In genomic region chr7:19119901-19120486, GRCh38 we compare ENCODE assay signal across 26 cellular contexts. TPM values are rescaled to one million over a fixed set of nuclear protein-coding genes. Genes with fewer than 3 reads are reported as not detected.
DNase-seq lines count a peak whose midpoint lies in the region; ATAC-seq and TF ChIP-seq lines count a peak whose summit lies in the region.
"Had no signal": no experiment of that assay in that cellular context is flagged by ENCODE, and none has a peak within 500 bp of the region (broad histone marks: within the 10 kb centered on the region; RNA-seq: fewer than 3 reads in every experiment).

No MANE protein-coding gene starts in this region.

- H3K4me2 ChIP-seq in neural progenitor cell, result no peak overlapping the region
- H3K4me2 ChIP-seq: KMS-11 had no signal

- H3K9me3 ChIP-seq in ES-I3 (ENCODE audit: control insufficient read depth, insufficient read depth, low read length) (no peaks in the 10 kb centered on the region), neural progenitor cell (ENCODE audit: low read depth) (no peaks in the 10 kb centered on the region)
- H3K9me3 ChIP-seq: left ventricle myocardium inferior, right lobe of liver, tibial artery had no signal

- DNase-seq in LHCN-M2 (ENCODE audit: low read depth) (peak; percentile 10), endothelial cell (ENCODE audit: low spot score) (peak; percentile 8), neural progenitor cell (ENCODE audit: low spot score) (peak; percentile 46), medulla oblongata (ENCODE audit: extremely low spot score) (no peak), NOMO-1 treated with dmso at 0.1 percent for 144 hours (lab: John Stamatoyannopoulos, UW; ENCODE audit: unreplicated experiment) (no peak), SIG-M5 (lab: John Stamatoyannopoulos, UW) (no peak)
- DNase-seq: activated B cell treated with CpG ODN at 0.5 μM for 24 hours; activated CD4-positive, alpha-beta T cell treated with anti-CD3 and anti-CD28 coated beads, Interleukin-2, amount 50 U/mL, for 4 hours; activated CD8-positive, alpha-beta memory T cell treated with anti-CD3 and anti-CD28 coated beads, Interleukin-2, amount 50 U/mL, for 4 hours; anterior cingulate cortex; hippocampal formation; left ventricle myocardium inferior; MV-4-11; natural killer cell; NCI-H1694 treated with DMSO at 0.1 percent for 48 hours; NCI-H526 treated with DMSO at 0.1 percent for 48 hours; right lobe of liver; stimulated activated naive CD8-positive, alpha-beta T cell treated with anti-CD3 and anti-CD28 coated beads, Interleukin-15, amount 100 ng/mL, for 72 hours; tibial artery had no signal

- no peak for ATAC-seq in HG03432 (IDR thresholded peaks at IDR 0.05; ENCODE audit: unreplicated experiment)
- ATAC-seq: natural killer cell; right lobe of liver; stimulated activated naive CD8-positive, alpha-beta T cell treated with anti-CD3 and anti-CD28 coated beads, Interleukin-15, amount 100 ng/mL, for 72 hours had no signal

- H2AFZ ChIP-seq in neural progenitor cell (replicated peaks), result no peak overlapping the region

- H3K36me3 ChIP-seq in ES-I3 (ENCODE audit: insufficient read depth, low read length) (no peaks in the 10 kb centered on the region), neural progenitor cell (no peaks in the 10 kb centered on the region)
- H3K36me3 ChIP-seq: left ventricle myocardium inferior, right lobe of liver, tibial artery had no signal

- H3K79me2 ChIP-seq in neural progenitor cell (ENCODE audit: low read depth), result no peaks in the 10 kb centered on the region

- peaks cover 45% of the 10 kb centered on the region for H4K20me1 ChIP-seq in neural progenitor cell (ENCODE audit: low read depth)

- peak overlapping the region; percentile 67 for H3K27ac Mint-ChIP-seq in endothelial cell (ENCODE audit: unreplicated experiment)
- no peak overlapping the region for H3K27ac Mint-ChIP-seq in neural progenitor cell
- H3K27ac Mint-ChIP-seq: activated B cell treated with CpG ODN at 0.5 μM for 24 hours; activated naive CD4-positive, alpha-beta T cell treated with anti-CD3 and anti-CD28 coated beads, Interleukin-2, amount 50 U/mL, for 24 hours; natural killer cell; stimulated activated naive CD8-positive, alpha-beta T cell treated with anti-CD3 and anti-CD28 coated beads, Interleukin-15, amount 100 ng/mL, for 72 hours had no signal

- no peak overlapping the region for H3K4me3 ChIP-seq in neural progenitor cell
- H3K4me3 ChIP-seq: left ventricle myocardium inferior, right lobe of liver, tibial artery had no signal

- TF ChIP-seq CTCF in endothelial cell (IDR thresholded peaks at IDR 0.05; ENCODE audit: unreplicated experiment), result no peak
- no peak for TF ChIP-seq CTCF in neural progenitor cell (IDR thresholded peaks at IDR 0.05)

- H3K27me3 Mint-ChIP-seq in endothelial cell (ENCODE audit: unreplicated experiment), result peaks cover 14% of the 10 kb centered on the region
- peaks cover 41% of the 10 kb centered on the region for H3K27me3 Mint-ChIP-seq in neural progenitor cell (ENCODE audit: insufficient read depth, low read depth)

- H3K4me1 ChIP-seq in ES-I3 (ENCODE audit: insufficient read depth, low read length) (0 out of 2 replicates have a peak, but pooled peaks cover 3% of the 10 kb centered on the region), neural progenitor cell (peaks cover 6% of the 10 kb centered on the region)

- H3K36me3 Mint-ChIP-seq in endothelial cell (ENCODE audit: low read depth, unreplicated experiment) (peaks cover 4% of the 10 kb centered on the region), neural progenitor cell (no peaks in the 10 kb centered on the region)
- H3K36me3 Mint-ChIP-seq: activated naive CD4-positive, alpha-beta T cell treated with anti-CD3 and anti-CD28 coated beads, Interleukin-2, amount 50 U/mL, for 24 hours; natural killer cell had no signal

- peaks cover 18% of the 10 kb centered on the region for H3F3A ChIP-seq in neural progenitor cell (ENCODE audit: low read depth)

- no peaks in the 10 kb centered on the region for H3K9me3 Mint-ChIP-seq in endothelial cell (ENCODE audit: unreplicated experiment)
- no peaks in the 10 kb centered on the region for H3K9me3 Mint-ChIP-seq in neural progenitor cell
- H3K9me3 Mint-ChIP-seq: activated B cell treated with CpG ODN at 0.5 μM for 24 hours; activated naive CD4-positive, alpha-beta T cell treated with anti-CD3 and anti-CD28 coated beads, Interleukin-2, amount 50 U/mL, for 24 hours; natural killer cell; stimulated activated naive CD8-positive, alpha-beta T cell treated with anti-CD3 and anti-CD28 coated beads, Interleukin-15, amount 100 ng/mL, for 72 hours had no signal

- H3K4me1 Mint-ChIP-seq in endothelial cell (ENCODE audit: unreplicated experiment) (peaks cover 16% of the 10 kb centered on the region), neural progenitor cell (peaks cover 14% of the 10 kb centered on the region)
- H3K4me1 Mint-ChIP-seq: central memory CD8-positive, alpha-beta T cell had no signal

- no peak overlapping the region for H3K27ac ChIP-seq in neural progenitor cell
- H3K27ac ChIP-seq: epithelial cell of prostate, KMS-11, left ventricle myocardium inferior, right lobe of liver, tibial artery had no signal

- H3K4me3 Mint-ChIP-seq in endothelial cell (ENCODE audit: unreplicated experiment) (peak overlapping the region; percentile 51), neural progenitor cell (peak overlapping the region; percentile 70)
- H3K4me3 Mint-ChIP-seq: activated B cell treated with CpG ODN at 0.5 μM for 24 hours; activated naive CD4-positive, alpha-beta T cell treated with anti-CD3 and anti-CD28 coated beads, Interleukin-2, amount 50 U/mL, for 24 hours; central memory CD8-positive, alpha-beta T cell; natural killer cell; stimulated activated naive CD8-positive, alpha-beta T cell treated with anti-CD3 and anti-CD28 coated beads, Interleukin-15, amount 100 ng/mL, for 72 hours had no signal

- peaks cover 100% of the 10 kb centered on the region for H3K27me3 ChIP-seq in neural progenitor cell

- H3K9ac ChIP-seq in ES-I3 (ENCODE audit: low read depth, low read length), result peak overlapping the region; percentile 54; the same call in 1 of the 2 replicates
- no peak overlapping the region for H3K9ac ChIP-seq in neural progenitor cell
- H3K9ac ChIP-seq: KMS-11 had no signal

RNA-seq across cellular contexts. Expression of gene TWIST1, which starts 2.6 kb away (rescaled TPM):
- total RNA-seq in LHCN-M2 (2014; rRNA removed), result 145 and 175 TPM in 2 replicates
- 77.6 TPM for polyA plus RNA-seq in LHCN-M2 (2012)
- 2.4 TPM for total RNA-seq in endothelial cell (ENCODE audit: unreplicated experiment)
- total RNA-seq in neural progenitor cell (ENCODE audit: low replicate concordance), result not detected in 2 replicates
- total RNA-seq: activated B cell treated with CpG ODN at 0.5 μM for 24 hours, natural killer cell, OCI-LY7 had no signal

RNA-seq across cellular contexts. Expression of gene FERD3L, which starts 25.2 kb away (rescaled TPM):
- total RNA-seq in LHCN-M2 (2014; rRNA removed) (not detected in 2 replicates), endothelial cell (ENCODE audit: unreplicated experiment) (not detected), neural progenitor cell (ENCODE audit: low replicate concordance) (not detected in 2 replicates)
- polyA plus RNA-seq in LHCN-M2 (2012), result not detected
- total RNA-seq: activated B cell treated with CpG ODN at 0.5 μM for 24 hours, left ventricle myocardium inferior, natural killer cell, OCI-LY7, right lobe of liver had no signal

Comparison
In these comparisons a context has a peak if more than half of its experiments do, and no peak if none do; other contexts are left out.
1. DNase-seq: peak in LHCN-M2 (single experiment), endothelial cell (single experiment) and neural progenitor cell (single experiment); none in medulla oblongata (single experiment), NOMO-1 treated with dmso at 0.1 percent for 144 hours (single experiment) and SIG-M5 (single experiment).
2. RNA of gene TWIST1, which starts 2.6 kb away (total RNA-seq): 145 to 175 TPM in LHCN-M2; 2.4 TPM in endothelial cell (single experiment) and not detected in neural progenitor cell; every median in the first group is over 10 times any median in the second.